In genomic region chr18:48680871-48681270, GRCh38 we compare ENCODE assay signal across 13 cellular contexts.
DNase-seq lines count a peak whose midpoint lies in the region; ATAC-seq, FAIRE-seq and TF ChIP-seq lines count a peak whose summit lies in the region.
"Had no signal": no experiment of that assay in that cellular context is flagged by ENCODE, and none has a peak within 500 bp of the region (broad histone marks: within the 10 kb centered on the region; RNA-seq: fewer than 3 reads in every experiment).

No MANE protein-coding gene starts in this region.

- TF ChIP-seq CTCF in kidney (IDR thresholded peaks at IDR 0.05; ENCODE audit: borderline replicate concordance, extremely low read depth, insufficient read depth), result no peak
- TF ChIP-seq CTCF in psoas muscle (IDR thresholded peaks at IDR 0.05), result no peak
- TF ChIP-seq CTCF in A673 (conservative IDR thresholded peaks at IDR 0.05; ENCODE audit: low read depth, low read length), result no peak

- WGBS in ectodermal cell, 2 experiments, result 34 to 38% methylated on average over 11 of the region's 11 CpGs
- 55 to 63% (median 57%) methylated on average over 11 of the region's 11 CpGs for WGBS in psoas muscle, 3 donors

- no peak for FAIRE-seq in kidney (lab: Jason Lieb, UNC)

- H3K9me3 ChIP-seq in ectodermal cell (ENCODE audit: control insufficient read depth, low read length) (no peaks in the 10 kb centered on the region), kidney (ENCODE audit: control insufficient read depth in 1 of 2, low read length in 2 of 2) (no peaks in the 10 kb centered on the region), psoas muscle (no peaks in the 10 kb centered on the region), A673 (ENCODE audit: low read depth, low read length, poor library complexity, severe bottlenecking) (no peaks in the 10 kb centered on the region)

- no peaks in the 10 kb centered on the region for H3K36me3 ChIP-seq in ectodermal cell (ENCODE audit: control insufficient read depth, insufficient read depth, low read length)
- no peaks in the 10 kb centered on the region for H3K36me3 ChIP-seq in kidney (ENCODE audit: control insufficient read depth in 1 of 2, insufficient read depth in 2 of 2, low read length in 2 of 2)
- H3K36me3 ChIP-seq in psoas muscle (ENCODE audit: insufficient read depth in 1 of 2, low read depth in 1 of 2), result no peaks in the 10 kb centered on the region
- H3K36me3 ChIP-seq in A673 (ENCODE audit: insufficient read depth, low read length, poor library complexity, severe bottlenecking), result no peaks in the 10 kb centered on the region

- H3K4me3 ChIP-seq in ectodermal cell (ENCODE audit: insufficient read depth, low read depth, low read length) (no peak overlapping the region), kidney (ENCODE audit: low read length in 2 of 2) (no peak overlapping the region), psoas muscle (no peak overlapping the region), A673 (ENCODE audit: low read depth, low read length, poor library complexity, severe bottlenecking) (no peak overlapping the region)
- H3K4me3 ChIP-seq: skin epidermis had no signal

- H3K27ac ChIP-seq in ectodermal cell (ENCODE audit: insufficient read depth, low read depth, low read length, poor library complexity, severe bottlenecking) (peak overlapping the region; percentile 26), kidney (ENCODE audit: low read depth in 2 of 2, low read length in 2 of 2) (peak overlapping the region; percentile 40 to 47), psoas muscle (peak overlapping the region; percentile 76), A673 (ENCODE audit: low read depth, low read length, poor library complexity, severe bottlenecking) (no peak overlapping the region)

- CTCF ChIA-PET in A673 (lab: Charles Lee), result no interaction called here

- peaks cover 8% of the 10 kb centered on the region for H3K4me1 ChIP-seq in ectodermal cell (ENCODE audit: control insufficient read depth, insufficient read depth, low read length)
- peaks cover 7 to 10% of the 10 kb centered on the region in 2 donors for H3K4me1 ChIP-seq in kidney (ENCODE audit: control insufficient read depth in 1 of 2, insufficient read depth in 1 of 2, low read depth in 1 of 2, low read length in 2 of 2)
- H3K4me1 ChIP-seq in psoas muscle, result peaks cover 26% of the 10 kb centered on the region
- H3K4me1 ChIP-seq in A673 (ENCODE audit: insufficient read depth, low read length, poor library complexity, severe bottlenecking), result no peaks in the 10 kb centered on the region

- no peak overlapping the region for H3K9ac ChIP-seq in kidney (ENCODE audit: low read length in 2 of 2)

- BruUV-seq in A673 (replicated peaks; lab: Mats Ljungman, UMichigan), result no TSS peak

- DNase-seq in ELF-1 (ENCODE audit: low read depth, low spot score) (peak; percentile 71), kidney (peak; percentile 88), psoas muscle (peak; percentile 72 to 75), A673 (ENCODE audit: low spot score) (no peak)
- DNase-seq: activated CD4-positive, alpha-beta T cell treated with anti-CD3 and anti-CD28 coated beads for 36 hours; activated T-cell treated with anti-CD3 and anti-CD28 coated beads, Interleukin-2, amount 50 U/mL, for 1 hour; naive B cell; NCI-H1092 had no signal

- H3K27me3 ChIP-seq in ectodermal cell (ENCODE audit: control insufficient read depth, insufficient read depth, low read length, poor library complexity, severe bottlenecking) (no peaks in the 10 kb centered on the region), psoas muscle (ENCODE audit: insufficient read depth in 3 of 3, low read length in 2 of 3) (no peaks in the 10 kb centered on the region), A673 (replicated peaks; ENCODE audit: insufficient read depth, low read depth, low read length, poor library complexity) (no peaks in the 10 kb centered on the region)

- intact Hi-C loops in kidney (cut with DNase I), result no loop called here
- intact Hi-C loops in psoas muscle (cut with DNase I), result no loop called here
- intact Hi-C loops in A673 (cut with micrococcal nuclease; ENCODE audit: unreplicated experiment), result no loop called here

- POLR2A ChIA-PET in A673 (lab: Charles Lee; ENCODE audit: low non-redundant PET), result no interaction called here

- ATAC-seq in psoas muscle (peak; percentile 38 to 61 (median 54)), GM19328 (IDR thresholded peaks at IDR 0.05; ENCODE audit: unreplicated experiment) (no peak), HG03442 (IDR thresholded peaks at IDR 0.05; ENCODE audit: unreplicated experiment) (no peak), HG03521 (IDR thresholded peaks at IDR 0.05; ENCODE audit: unreplicated experiment) (no peak)
- ATAC-seq: activated CD4-positive, alpha-beta T cell treated with anti-CD3 and anti-CD28 coated beads for 36 hours had no signal

Comparison
In these comparisons a context has a peak if more than half of its experiments do, and no peak if none do; other contexts are left out.
1. ATAC-seq: peak in psoas muscle (4 of 4); none in GM19328 (single experiment), HG03442 (single experiment) and HG03521 (single experiment).